In genomic region chr10:48237856-48238250, GRCh38 we compare ENCODE assay signal across 31 cellular contexts. TPM values are rescaled to one million over a fixed set of nuclear protein-coding genes. Genes with fewer than 3 reads are reported as not detected.
"Had no signal": no experiment of that assay in that cellular context is flagged by ENCODE, and none has a peak within 500 bp of the region (broad histone marks: within the 10 kb centered on the region; RNA-seq: fewer than 3 reads in every experiment).

No MANE protein-coding gene starts in this region.

- H3K36me3 Mint-ChIP-seq: immature natural killer cell; mesothelial cell of epicardium; naive B cell; natural killer cell; neural progenitor cell; stimulated activated memory B cell treated with anti-CD40 and anti-IgM and Interleukin-4, amounts not matched to agents 10 μg/mL and 1 μg/mL and 100 μg/mL, for 72 hours had no signal

- ATAC-seq: heart left ventricle; natural killer cell; right lobe of liver; stimulated activated memory B cell treated with anti-CD40 and anti-IgM and Interleukin-4, amounts not matched to agents 10 μg/mL and 1 μg/mL and 100 μg/mL, for 72 hours; upper lobe of right lung had no signal

- H3K27ac Mint-ChIP-seq: immature natural killer cell; mesothelial cell of epicardium; natural killer cell; nephron progenitor cell; neural progenitor cell; progenitor cell of endocrine pancreas; stimulated activated memory B cell treated with anti-CD40 and anti-IgM and Interleukin-4, amounts not matched to agents 10 μg/mL and 1 μg/mL and 100 μg/mL, for 72 hours had no signal

- H3K4me3 ChIP-seq: heart left ventricle, left ventricle myocardium inferior, lung, neural progenitor cell, ovary, right atrium auricular region, right lobe of liver, smooth muscle cell, suprapubic skin, thoracic aorta, tibial artery, upper lobe of right lung had no signal

- H3K4me1 Mint-ChIP-seq: immature natural killer cell; mesothelial cell of epicardium; naive B cell; natural killer cell; stimulated activated memory B cell treated with anti-CD40 and anti-IgM and Interleukin-4, amounts not matched to agents 10 μg/mL and 1 μg/mL and 100 μg/mL, for 72 hours had no signal

- H3K36me3 ChIP-seq: heart left ventricle, left ventricle myocardium inferior, neural progenitor cell, ovary, right atrium auricular region, right lobe of liver, suprapubic skin, thoracic aorta, tibial artery, upper lobe of right lung had no signal

- H3K9me3 ChIP-seq: heart left ventricle, left ventricle myocardium inferior, ovary, right atrium auricular region, right lobe of liver, suprapubic skin, thoracic aorta, tibial artery, upper lobe of right lung had no signal

- H3K4me3 Mint-ChIP-seq: immature natural killer cell; mesothelial cell of epicardium; naive B cell; natural killer cell; nephron progenitor cell; neural progenitor cell; stimulated activated memory B cell treated with anti-CD40 and anti-IgM and Interleukin-4, amounts not matched to agents 10 μg/mL and 1 μg/mL and 100 μg/mL, for 72 hours had no signal

- DNase-seq: heart left ventricle; hypothalamus; immature natural killer cell; left ventricle myocardium inferior; mesendoderm; naive B cell; natural killer cell; nephron progenitor cell; ovary; right lobe of liver; stimulated activated CD4-positive, alpha-beta T cell treated with anti-CD3 and anti-CD28 coated beads, Interleukin-1b, Interleukin-23, amount 100 ng/mL, for 48 hours; stimulated activated CD4-positive, alpha-beta T cell treated with anti-CD3 and anti-CD28 coated beads, Interleukin-2, amount 100 ng/mL, for 48 hours; stimulated activated CD4-positive, alpha-beta T cell treated with anti-CD3 and anti-CD28 coated beads, Interleukin-4, amount 100 ng/mL, for 4 hours; stimulated activated CD8-positive, alpha-beta memory T cell treated with anti-CD3 and anti-CD28 coated beads, Interleukin-4, amount 100 ng/mL, for 48 hours; stimulated activated naive CD4-positive, alpha-beta T cell treated with Interleukin-2 at 50 U/mL for 16 hours; tibial artery; upper lobe of right lung had no signal

- H3K9me3 Mint-ChIP-seq: immature natural killer cell; mesothelial cell of epicardium; natural killer cell; nephron progenitor cell; neural progenitor cell; stimulated activated memory B cell treated with anti-CD40 and anti-IgM and Interleukin-4, amounts not matched to agents 10 μg/mL and 1 μg/mL and 100 μg/mL, for 72 hours had no signal

- H3K27ac ChIP-seq: heart left ventricle, left ventricle myocardium inferior, neural progenitor cell, ovary, right atrium auricular region, right lobe of liver, suprapubic skin, thoracic aorta, tibial artery, upper lobe of right lung had no signal

- H3K27me3 ChIP-seq: heart left ventricle, neural progenitor cell, ovary, right atrium auricular region, right lobe of liver, upper lobe of right lung had no signal

- H3K4me1 ChIP-seq: right lobe of liver, suprapubic skin, tibial artery, upper lobe of right lung had no signal

RNA-seq across cellular contexts. Expression of gene FRMPD2, which starts 36.6 kb away (rescaled TPM):
- total RNA-seq: mononuclear cell, omental fat pad, pulmonary artery endothelial cell, right lobe of liver, skeletal muscle tissue, smooth muscle cell, subcutaneous adipose tissue, thoracic aorta, upper lobe of right lung had no signal
